ENCODE assay signal across 8 cellular contexts in genomic region chr1:26826261-26827201, GRCh38. TPM values are rescaled to one million over a fixed set of nuclear protein-coding genes. Genes with fewer than 3 reads are reported as not detected.
DNase-seq lines count a peak whose midpoint lies in the region; ATAC-seq, FAIRE-seq and TF ChIP-seq lines count a peak whose summit lies in the region.

A gene with protein sequence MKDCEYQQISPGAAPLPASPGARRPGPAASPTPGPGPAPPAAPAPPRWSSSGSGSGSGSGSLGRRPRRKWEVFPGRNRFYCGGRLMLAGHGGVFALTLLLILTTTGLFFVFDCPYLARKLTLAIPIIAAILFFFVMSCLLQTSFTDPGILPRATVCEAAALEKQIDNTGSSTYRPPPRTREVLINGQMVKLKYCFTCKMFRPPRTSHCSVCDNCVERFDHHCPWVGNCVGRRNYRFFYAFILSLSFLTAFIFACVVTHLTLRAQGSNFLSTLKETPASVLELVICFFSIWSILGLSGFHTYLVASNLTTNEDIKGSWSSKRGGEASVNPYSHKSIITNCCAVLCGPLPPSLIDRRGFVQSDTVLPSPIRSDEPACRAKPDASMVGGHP (plus strand): TSS chr1:26826688. CDS start chr1:26826805, 117 bp downstream.

- H3K36me3 Mint-ChIP-seq in astrocyte (ENCODE audit: low read depth, unreplicated experiment): peaks cover 6% of the 10 kb centered on the region

- DNase-seq in ELR (ENCODE audit: low read depth) (peak; percentile 69), LoVo (ENCODE audit: low spot score) (peak; percentile 72), T-helper 2 cell (peak; percentile 38 to 80 (median 66)), astrocyte (ENCODE audit: low read depth) (peak; percentile 11), hepatocyte (ENCODE audit: low spot score) (peak; percentile 90), retina (peak; percentile 86)

- H3K4me3 ChIP-seq in astrocyte (ENCODE audit: insufficient read depth, low read depth, low read length) (peak within 1 kb of the TSS; percentile 78), hepatocyte (peak within 1 kb of the TSS; percentile 82)

- peak; percentile 74 for ATAC-seq in GM21786 (IDR thresholded peaks at IDR 0.05; ENCODE audit: unreplicated experiment)
- ATAC-seq in GM21447 (IDR thresholded peaks at IDR 0.05; ENCODE audit: unreplicated experiment): no peak

- H3K27ac ChIP-seq in astrocyte (ENCODE audit: low read depth, low read length) (peak within 1 kb of the TSS; percentile 12), hepatocyte (peak within 1 kb of the TSS; percentile 56)

- H3K4me3 Mint-ChIP-seq in astrocyte (ENCODE audit: unreplicated experiment): peak within 1 kb of the TSS; percentile 92

- peak within 1 kb of the TSS; percentile 84 for H3K9ac ChIP-seq in astrocyte (ENCODE audit: low read length)

- H3K9me2 ChIP-seq in hepatocyte (replicated peaks; ENCODE audit: insufficient read depth): no peaks in the 10 kb centered on the region

- peak within 1 kb of the TSS; percentile 100 for H3K4me2 ChIP-seq in astrocyte (ENCODE audit: low read length)
- peak within 1 kb of the TSS; percentile 94 for H3K4me2 ChIP-seq in hepatocyte

- H3K27ac Mint-ChIP-seq in astrocyte (ENCODE audit: unreplicated experiment): peak within 1 kb of the TSS; percentile 87

- H3K79me2 ChIP-seq in astrocyte (ENCODE audit: insufficient read depth, low read length) (peaks cover 45% of the 10 kb centered on the region), hepatocyte (peaks cover 42% of the 10 kb centered on the region)

- peaks cover 4% of the 10 kb centered on the region for H3K9me3 Mint-ChIP-seq in astrocyte (ENCODE audit: unreplicated experiment)

- peaks cover 42% of the 10 kb centered on the region for H4K20me1 ChIP-seq in astrocyte (ENCODE audit: insufficient read depth, low read length)
- peaks cover 9% of the 10 kb centered on the region for H4K20me1 ChIP-seq in hepatocyte (ENCODE audit: insufficient read depth, poor library complexity, severe bottlenecking)

- H2AFZ ChIP-seq in astrocyte (ENCODE audit: low read depth, low read length) (peak within 1 kb of the TSS; percentile 100), hepatocyte (peak within 1 kb of the TSS; percentile 74)

- FAIRE-seq in astrocyte (lab: Jason Lieb, UNC): no peak

- H3K9me3 ChIP-seq in astrocyte (ENCODE audit: insufficient read depth, low read depth, low read length) (no peaks in the 10 kb centered on the region), hepatocyte (ENCODE audit: low read depth) (no peaks in the 10 kb centered on the region)

- peaks cover 24% of the 10 kb centered on the region for H3K4me1 Mint-ChIP-seq in astrocyte (ENCODE audit: low read depth, unreplicated experiment)

- H3K4me1 ChIP-seq in astrocyte (ENCODE audit: insufficient read depth, low read length) (peaks cover 6% of the 10 kb centered on the region), hepatocyte (ENCODE audit: insufficient read depth) (peaks cover 19% of the 10 kb centered on the region)

- H3K36me3 ChIP-seq in astrocyte (ENCODE audit: insufficient read depth, low read length): peaks cover 3% of the 10 kb centered on the region
- H3K36me3 ChIP-seq in hepatocyte (replicated peaks; ENCODE audit: insufficient read depth, low read depth): no peaks in the 10 kb centered on the region

- WGBS in hepatocyte (ENCODE audit: low lambda C conversion rate, missing lambda C conversion rate): 4% methylated on average over 26 of the region's 114 CpGs

- H3K27me3 ChIP-seq in astrocyte (ENCODE audit: insufficient read depth, low read length) (no peaks in the 10 kb centered on the region), hepatocyte (no peaks in the 10 kb centered on the region)

- TF ChIP-seq CTCF in astrocyte (IDR thresholded peaks at IDR 0.05; ENCODE audit: insufficient read depth, low read depth, low read length): no peak
- TF ChIP-seq CTCF in hepatocyte (IDR thresholded peaks at IDR 0.05; ENCODE audit: poor library complexity): peak; percentile 48

- no peaks in the 10 kb centered on the region for H3K27me3 Mint-ChIP-seq in astrocyte (ENCODE audit: low read depth, unreplicated experiment)

RNA-seq across cellular contexts. Expression of the gene that starts here (rescaled TPM):
- total RNA-seq in astrocyte (22.3 and 22.6 TPM in 2 replicates), hepatocyte (14.9 and 21.7 TPM in 2 replicates)
- 22.5 and 22.6 TPM in 2 replicates for polyA plus RNA-seq in hepatocyte

Comparison
In these comparisons a context has a peak if more than half of its experiments do, and no peak if none do; other contexts are left out.
1. DNase-seq: peak in every context shown above with its lines; median percentile 90 in hepatocyte; 86 in retina; 72 in LoVo; 69 in ELR; 66 in T-helper 2 cell; 11 in astrocyte.